In genomic region chr5:136420168-136420916, GRCh38 we compare ENCODE assay signal across 25 cellular contexts. TPM values are rescaled to one million over a fixed set of nuclear protein-coding genes. Genes with fewer than 3 reads are reported as not detected.
A peak's percentile ranks its signal among the peaks of the same experiment; 100 is the strongest.
DNase-seq lines count a peak whose midpoint lies in the region; ATAC-seq, FAIRE-seq and TF ChIP-seq lines count a peak whose summit lies in the region.
"Had no signal": no experiment of that assay in that cellular context is flagged by ENCODE, and none has a peak within 500 bp of the region (broad histone marks: within the 10 kb centered on the region; RNA-seq: fewer than 3 reads in every experiment).

No MANE protein-coding gene starts in this region.

- H3K36me3 ChIP-seq in endothelial cell of umbilical vein (ENCODE audit: control insufficient read depth in 2 of 2, extremely low read depth in 1 of 2, insufficient read depth in 2 of 2, low read length in 2 of 2) (no peaks in the 10 kb centered on the region), GM23248 (ENCODE audit: low read depth) (no peaks in the 10 kb centered on the region)
- H3K36me3 ChIP-seq: adrenal gland, suprapubic skin had no signal

- H3K27me3 ChIP-seq in endothelial cell of umbilical vein (ENCODE audit: control insufficient read depth in 2 of 2, insufficient read depth in 2 of 2, low read length in 2 of 2) (peaks cover 2 to 24% of the 10 kb centered on the region in 2 experiments), GM23248 (replicated peaks; ENCODE audit: insufficient read depth) (peaks cover 16% of the 10 kb centered on the region; the same call in 1 of the 2 replicates)
- H3K27me3 ChIP-seq: adrenal gland, suprapubic skin had no signal

- H3K4me1 ChIP-seq in endothelial cell of umbilical vein (ENCODE audit: control insufficient read depth, extremely low read depth, insufficient read depth, low read length) (no peaks in the 10 kb centered on the region), GM23248 (ENCODE audit: insufficient read depth) (no peaks in the 10 kb centered on the region)
- H3K4me1 ChIP-seq: adrenal gland, suprapubic skin had no signal

- intact Hi-C loops in endothelial cell of umbilical vein (cut with micrococcal nuclease), result no loop called here

- H2AFZ ChIP-seq in endothelial cell of umbilical vein (ENCODE audit: low read depth, low read length) (no peak overlapping the region), GM23248 (no peak overlapping the region)

- H3K79me2 ChIP-seq in endothelial cell of umbilical vein (ENCODE audit: control insufficient read depth, insufficient read depth, low read length), result no peaks in the 10 kb centered on the region
- no peaks in the 10 kb centered on the region for H3K79me2 ChIP-seq in GM23248 (ENCODE audit: insufficient read depth)

- no peaks in the 10 kb centered on the region for H3F3A ChIP-seq in GM23248 (ENCODE audit: insufficient read depth)

- in situ Hi-C loops in GM23248 (cut with MboI), result loop anchor here (10.0 kb wide), 1 partner anchor 176 kb away; no protein-coding TSS in a partner anchor

- no peak overlapping the region for H3K27ac ChIP-seq in endothelial cell of umbilical vein (ENCODE audit: insufficient read depth, low read depth, low read length)
- no peak overlapping the region for H3K27ac ChIP-seq in GM23248
- H3K27ac ChIP-seq: adrenal gland, KMS-11, suprapubic skin had no signal

- 28 to 31% methylated on average over 5 of the region's 5 CpGs for WGBS in GM23248 (ENCODE audit: low coverage in 1 of 2, low lambda C conversion rate in 2 of 2, missing lambda C conversion rate in 2 of 2), 2 experiments

- FAIRE-seq in endothelial cell of umbilical vein (lab: Jason Lieb, UNC), result no peak
- FAIRE-seq: islet of Langerhans, TTC549 had no signal

- no peaks in the 10 kb centered on the region for H4K20me1 ChIP-seq in endothelial cell of umbilical vein (replicated peaks; ENCODE audit: control insufficient read depth, extremely low read depth, insufficient read depth, low read length)
- H4K20me1 ChIP-seq in GM23248 (ENCODE audit: insufficient read depth), result no peaks in the 10 kb centered on the region

- no peak overlapping the region for H3K4me2 ChIP-seq in endothelial cell of umbilical vein (ENCODE audit: insufficient read depth, low read length)
- H3K4me2 ChIP-seq in GM23248 (ENCODE audit: unreplicated experiment), result no peak overlapping the region
- H3K4me2 ChIP-seq: KMS-11 had no signal

- BruUV-seq in endothelial cell of umbilical vein (replicated peaks; lab: Mats Ljungman, UMichigan), result no TSS peak

- CTCF ChIA-PET in endothelial cell of umbilical vein (lab: Charles Lee), result interaction anchor here (0.8 to 1.4 kb wide), 5 partner anchors 13 to 350 kb away, joined by 3 to 6 read pairs (median 4); no protein-coding TSS in a partner anchor

- ATAC-seq in HG03097 (IDR thresholded peaks at IDR 0.05; ENCODE audit: low FRiP score, unreplicated experiment), result no peak
- ATAC-seq: right cardiac atrium had no signal

- POLR2A ChIA-PET in endothelial cell of umbilical vein (lab: Charles Lee), result no interaction called here

- dilution Hi-C loops in endothelial cell of umbilical vein (cut with MboI; ENCODE audit: extremely low pct_ligation_motif_present, low sequenced_read_pairs), result no loop called here

- no peak for TF ChIP-seq POLR2A in endothelial cell of umbilical vein (IDR thresholded peaks at IDR 0.05; ENCODE audit: low read depth, low read length)

- DNase-seq in DMS153 treated with DMSO at 0.1 percent for 48 hours (lab: John Stamatoyannopoulos, UW; ENCODE audit: unreplicated experiment) (peak; percentile 54), NCI-H128 (lab: John Stamatoyannopoulos, UW; ENCODE audit: unreplicated experiment) (peak; percentile 65), NCI-H2227 treated with DMSO at 0.1 percent for 48 hours (lab: John Stamatoyannopoulos, UW) (peak; percentile 84), endothelial cell of umbilical vein (ENCODE audit: low read depth, low spot score) (peak; percentile 18), NCI-H226 (no peak), GM23248 (no peak)
- no peak for DNase-seq in activated CD8-positive, alpha-beta memory T cell treated with anti-CD3 and anti-CD28 coated beads, Interleukin-2, amount 50 U/mL, for 4 hours
- DNase-seq: activated CD4-positive, alpha-beta T cell treated with anti-CD3 and anti-CD28 coated beads, Interleukin-2, amount 10 ng/mL, durations not matched to agents 7 days and 5 days; activated gamma-delta T cell treated with Interleukin-2 at 50 U/mL for 16 hours; adrenal gland; dermis blood vessel endothelial cell; DND-41; foreskin fibroblast; NCI-H1436; right cardiac atrium had no signal

- H3K4me3 ChIP-seq in endothelial cell of umbilical vein (replicated peaks in 1 of 3; ENCODE audit: insufficient read depth in 1 of 3, low read depth in 1 of 3, low read length in 3 of 3) (no peak overlapping the region), GM23248 (no peak overlapping the region)
- H3K4me3 ChIP-seq: adrenal gland, lung, suprapubic skin had no signal

- H3K9ac ChIP-seq in endothelial cell of umbilical vein (replicated peaks; ENCODE audit: extremely low read depth, insufficient read depth, low read length) (no peak overlapping the region), GM23248 (no peak overlapping the region)
- H3K9ac ChIP-seq: KMS-11 had no signal

- no peaks in the 10 kb centered on the region for H3K9me1 ChIP-seq in endothelial cell of umbilical vein (replicated peaks; ENCODE audit: control insufficient read depth, extremely low read depth, insufficient read depth, low read length)

- no peaks in the 10 kb centered on the region for H3K9me2 ChIP-seq in GM23248 (ENCODE audit: insufficient read depth)

- H3K9me3 ChIP-seq in endothelial cell of umbilical vein (replicated peaks; ENCODE audit: control insufficient read depth, insufficient read depth, low read length) (no peaks in the 10 kb centered on the region), GM23248 (ENCODE audit: low read depth) (no peaks in the 10 kb centered on the region)
- H3K9me3 ChIP-seq: adrenal gland, suprapubic skin had no signal

- no peak for TF ChIP-seq CTCF in endothelial cell of umbilical vein (IDR thresholded peaks at IDR 0.05; ENCODE audit: extremely low read depth in 1 of 2, insufficient read depth in 1 of 2, low read depth in 1 of 2, low read length in 2 of 2)

TF ChIP-seq in endothelial cell of umbilical vein, 7 proteins besides CTCF, POLR2A, EP300 and RAD21:
- TF ChIP-seq FOS (IDR thresholded peaks at IDR 0.05; ENCODE audit: borderline replicate concordance, insufficient read depth, low read length), result no peak
- TF ChIP-seq JUN (IDR thresholded peaks at IDR 0.05; ENCODE audit: borderline replicate concordance, insufficient read depth, insufficient read length, low read depth), result no peak
- no peak for TF ChIP-seq MYC (IDR thresholded peaks at IDR 0.05; ENCODE audit: low read depth, low read length)
- TF ChIP-seq, protein P1, sequence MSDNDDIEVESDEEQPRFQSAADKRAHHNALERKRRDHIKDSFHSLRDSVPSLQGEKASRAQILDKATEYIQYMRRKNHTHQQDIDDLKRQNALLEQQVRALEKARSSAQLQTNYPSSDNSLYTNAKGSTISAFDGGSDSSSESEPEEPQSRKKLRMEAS (IDR thresholded peaks at IDR 0.05; ENCODE audit: insufficient read depth, insufficient read length), result no peak
- no peak for TF ChIP-seq POLR2AphosphoS5 (IDR thresholded peaks at IDR 0.05; ENCODE audit: insufficient read depth, low read depth, low read length)
- no peak for TF ChIP-seq EZH2 (IDR thresholded peaks at IDR 0.05; ENCODE audit: borderline replicate concordance, low read depth, low read length, severe bottlenecking)
- no peak for TF ChIP-seq GATA2 (IDR thresholded peaks at IDR 0.05; ENCODE audit: insufficient read depth, insufficient read length, low read depth, low read length)

RNA-seq across cellular contexts. Expression of gene TRPC7, which starts 55.0 kb away (rescaled TPM):
- not detected in 2 replicates for total RNA-seq in endothelial cell of umbilical vein
- polyA plus RNA-seq in endothelial cell of umbilical vein (not detected in 2 replicates), GM23248 (2016; fragmentation: Nextera tagmentation; extraction: Ambion mirVana) (not detected in 2 replicates)
- not detected in 2 replicates for polyA plus RNA-seq in endothelial cell of umbilical vein (2011; cell fraction: cytosol; rRNA removed)
- polyA plus RNA-seq in endothelial cell of umbilical vein (2011; cell fraction: nucleus; rRNA removed), result not detected in 2 replicates
- not detected in 2 replicates for polyA plus RNA-seq in endothelial cell of umbilical vein (2012)
- 0.25 TPM in 1 of 2 replicates, not detected in the other for polyA minus RNA-seq in endothelial cell of umbilical vein
- not detected for polyA minus RNA-seq in endothelial cell of umbilical vein (2011; cell fraction: cytosol; rRNA and poly(A)+ RNA removed)
- polyA minus RNA-seq in endothelial cell of umbilical vein (2011; cell fraction: nucleus; rRNA and poly(A)+ RNA removed), result not detected in 2 replicates
- total RNA-seq in GM23248 (2014; rRNA removed; shearing (Covaris generic)), result not detected in 2 replicates
- total RNA-seq: activated CD4-positive, alpha-beta T cell treated with anti-CD3 and anti-CD28 coated beads, Interleukin-2, amount 10 ng/mL, durations not matched to agents 7 days and 5 days; dermis blood vessel endothelial cell; HT1080; lung; omental fat pad; right cardiac atrium; RPMI7951; suprapubic skin had no signal
- polyA plus RNA-seq: AG04450, lung, right cardiac atrium had no signal

Comparison
In these comparisons a context has a peak if more than half of its experiments do, and no peak if none do; other contexts are left out.
1. DNase-seq: peak in DMS153 treated with DMSO at 0.1 percent for 48 hours (single experiment), NCI-H128 (single experiment), NCI-H2227 treated with DMSO at 0.1 percent for 48 hours (single experiment) and endothelial cell of umbilical vein (single experiment); none in activated CD8-positive, alpha-beta memory T cell treated with anti-CD3 and anti-CD28 coated beads, Interleukin-2, amount 50 U/mL, for 4 hours (single experiment), NCI-H226 (single experiment) and GM23248 (single experiment).